ENCODE assay signal across 28 cellular contexts in the genomic region with DNA sequence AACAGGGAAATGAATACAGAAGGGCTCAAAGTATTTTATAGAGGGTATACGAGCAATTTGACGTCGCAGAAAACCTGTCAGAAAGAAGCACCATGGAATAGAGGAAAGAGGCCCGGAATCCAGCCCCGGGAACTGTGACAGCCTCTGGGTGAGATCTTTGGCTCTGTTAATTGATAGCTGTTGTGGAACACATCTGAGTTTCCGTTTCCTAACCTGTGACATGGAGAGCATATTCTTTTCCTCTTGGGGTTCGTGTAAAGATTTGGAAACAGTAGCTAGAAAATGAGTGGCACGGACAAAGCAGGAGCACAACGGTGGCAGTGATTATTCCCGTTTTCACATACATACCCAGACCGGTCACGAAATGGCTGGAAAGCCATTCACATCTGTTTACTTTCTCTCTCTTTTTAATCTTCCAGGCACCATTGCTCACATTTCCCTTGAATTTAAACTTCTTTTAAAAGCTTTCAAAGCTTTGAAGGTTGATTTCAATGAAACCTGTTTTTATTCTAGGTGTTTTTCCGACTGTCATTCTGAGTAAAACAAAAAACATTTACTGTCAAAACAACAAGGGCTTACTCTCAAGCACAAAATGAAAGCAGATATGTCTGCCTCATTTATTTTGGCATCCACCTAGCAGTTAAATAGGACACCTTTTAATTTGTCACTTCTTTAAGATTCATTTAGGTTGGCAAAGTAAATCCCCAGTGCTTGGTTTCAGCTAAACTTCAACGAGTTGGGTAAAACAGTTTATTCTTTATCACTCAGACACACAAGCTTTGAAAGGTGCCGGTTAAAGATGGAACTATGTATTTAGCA. TPM values are rescaled to one million over a fixed set of nuclear protein-coding genes. Genes with fewer than 3 reads are reported as not detected.
DNase-seq lines count a peak whose midpoint lies in the region; ATAC-seq, FAIRE-seq and TF ChIP-seq lines count a peak whose summit lies in the region.
"Had no signal": no experiment of that assay in that cellular context is flagged by ENCODE, and none has a peak within 500 bp of the region (broad histone marks: within the 10 kb centered on the region; RNA-seq: fewer than 3 reads in every experiment).

No MANE protein-coding gene starts in this region.

- no peak overlapping the region for H2AK5ac ChIP-seq in neuronal stem cell (ENCODE audit: low read depth, low read length)

- no peak for FAIRE-seq in astrocyte (lab: Jason Lieb, UNC)
- FAIRE-seq: GM12892, HepG2, K562 had no signal

- no peak overlapping the region for H2BK15ac ChIP-seq in neuronal stem cell (ENCODE audit: low read length)

- CTCF ChIA-PET in activated naive CD4-positive, alpha-beta T cell treated with anti-CD3 and anti-CD28 coated beads for 36 hours (lab: Charles Lee): no interaction called here

- no peaks in the 10 kb centered on the region for H3K79me1 ChIP-seq in neuronal stem cell (ENCODE audit: low read depth, low read length)

- no peak overlapping the region for H3K4me3 Mint-ChIP-seq in astrocyte (ENCODE audit: unreplicated experiment)
- H3K4me3 Mint-ChIP-seq in activated naive CD4-positive, alpha-beta T cell treated with anti-CD3 and anti-CD28 coated beads for 36 hours: no peak overlapping the region

- no peaks in the 10 kb centered on the region for H3K9me3 Mint-ChIP-seq in astrocyte (ENCODE audit: unreplicated experiment)
- H3K9me3 Mint-ChIP-seq in activated naive CD4-positive, alpha-beta T cell treated with anti-CD3 and anti-CD28 coated beads for 36 hours: no peaks in the 10 kb centered on the region

- no peak overlapping the region for H3K27ac Mint-ChIP-seq in astrocyte (ENCODE audit: unreplicated experiment)
- H3K27ac Mint-ChIP-seq in activated naive CD4-positive, alpha-beta T cell treated with anti-CD3 and anti-CD28 coated beads for 36 hours: no peak overlapping the region

- H3K36me3 ChIP-seq in astrocyte (ENCODE audit: insufficient read depth, low read length) (no peaks in the 10 kb centered on the region), psoas muscle (ENCODE audit: insufficient read depth in 1 of 2, low read depth in 1 of 2) (no peaks in the 10 kb centered on the region), neuronal stem cell (replicated peaks in 1 of 2; ENCODE audit: control insufficient read depth in 2 of 2, insufficient read depth in 2 of 2, low read length in 2 of 2) (peaks cover 0 to 1% of the 10 kb centered on the region in 2 donors), brain microvascular endothelial cell (replicated peaks) (no peaks in the 10 kb centered on the region)

- H2AFZ ChIP-seq in astrocyte (ENCODE audit: low read depth, low read length): peak overlapping the region; percentile 57
- H2AFZ ChIP-seq in neuronal stem cell (ENCODE audit: low read length): no peak overlapping the region
- H2AFZ ChIP-seq: GM23248 had no signal

- no peak overlapping the region for H3K4ac ChIP-seq in neuronal stem cell (ENCODE audit: low read length)

- peak in 3 of 4 donors; percentile 26 to 69 (median 44) for ATAC-seq in psoas muscle
- ATAC-seq: HepG2, K562, PC-3 had no signal

- whole genome bisulfite sequencing in psoas muscle, 3 donors: 36 to 59% (median 38%) methylated on average over 15 of the region's 15 CpGs
- no CpG with 5 or more reads among the region's 15 CpGs for WGBS in neuronal stem cell (ENCODE audit: extremely low coverage in 2 of 2, insufficient read length in 2 of 2, insufficient replicate concordance in 1 of 2), 2 donors

- no peak overlapping the region for H3K23ac ChIP-seq in neuronal stem cell (ENCODE audit: low read depth, low read length, poor library complexity)

- H3K14ac ChIP-seq in neuronal stem cell (ENCODE audit: low read length): no peak overlapping the region

- H3K4me2 ChIP-seq in astrocyte (ENCODE audit: low read length): peak overlapping the region; percentile 50
- H3K4me2 ChIP-seq in neuronal stem cell (ENCODE audit: insufficient read depth, low read length, poor library complexity, severe bottlenecking): no peak overlapping the region
- H3K4me2 ChIP-seq: SK-N-SH had no signal

- H4K8ac ChIP-seq in neuronal stem cell (ENCODE audit: low read depth, low read length): no peak overlapping the region

- H4K20me1 ChIP-seq in astrocyte (ENCODE audit: insufficient read depth, low read length): no peaks in the 10 kb centered on the region

- no peak overlapping the region for H2BK120ac ChIP-seq in neuronal stem cell (ENCODE audit: low read depth, low read length)

- no peak overlapping the region for H3K18ac ChIP-seq in neuronal stem cell (ENCODE audit: low read length)

- H3K4me1 ChIP-seq in astrocyte (ENCODE audit: insufficient read depth, low read length): no peaks in the 10 kb centered on the region
- H3K4me1 ChIP-seq in psoas muscle: peaks cover 3% of the 10 kb centered on the region
- peaks cover 0 to 6% of the 10 kb centered on the region in 2 donors for H3K4me1 ChIP-seq in neuronal stem cell (ENCODE audit: control insufficient read depth in 2 of 2, insufficient read depth in 1 of 2, low read depth in 1 of 2, low read length in 2 of 2)

- TF ChIP-seq CTCF in astrocyte (IDR thresholded peaks at IDR 0.05; ENCODE audit: insufficient read depth, low read depth, low read length) (no peak), psoas muscle (IDR thresholded peaks at IDR 0.05) (no peak), brain microvascular endothelial cell (IDR thresholded peaks at IDR 0.05; ENCODE audit: low read depth, low read length, missing control alignments) (no peak)

- intact Hi-C loops in psoas muscle (cut with DNase I): no loop called here
- intact Hi-C loops in activated naive CD4-positive, alpha-beta T cell treated with anti-CD3 and anti-CD28 coated beads for 36 hours (cut with micrococcal nuclease): no loop called here

- H2BK5ac ChIP-seq in neuronal stem cell (ENCODE audit: low read length): no peak overlapping the region

- H3K27ac ChIP-seq in astrocyte (ENCODE audit: low read depth, low read length) (no peak overlapping the region), psoas muscle (peak overlapping the region; percentile 70), neuronal stem cell (replicated peaks; ENCODE audit: low read length) (no peak overlapping the region), brain microvascular endothelial cell (no peak overlapping the region)
- H3K27ac ChIP-seq: GM23248 had no signal

- H3K79me2 ChIP-seq in astrocyte (ENCODE audit: insufficient read depth, low read length): no peaks in the 10 kb centered on the region

- H3K4me3 ChIP-seq in astrocyte (ENCODE audit: insufficient read depth, low read depth, low read length) (no peak overlapping the region), psoas muscle (peak overlapping the region; percentile 30), neuronal stem cell (ENCODE audit: low read length in 2 of 2) (no peak overlapping the region), brain microvascular endothelial cell (ENCODE audit: low read depth, low read length) (no peak overlapping the region)
- H3K4me3 ChIP-seq: GM23248, K562 had no signal

- no peak overlapping the region for H4K91ac ChIP-seq in neuronal stem cell (ENCODE audit: low read depth, low read length, poor library complexity)

- no peaks in the 10 kb centered on the region for H3K4me1 Mint-ChIP-seq in astrocyte (ENCODE audit: low read depth, unreplicated experiment)
- no peaks in the 10 kb centered on the region for H3K4me1 Mint-ChIP-seq in activated naive CD4-positive, alpha-beta T cell treated with anti-CD3 and anti-CD28 coated beads for 36 hours (ENCODE audit: low read depth)

- no peaks in the 10 kb centered on the region for H3K36me3 Mint-ChIP-seq in astrocyte (ENCODE audit: low read depth, unreplicated experiment)
- no peaks in the 10 kb centered on the region for H3K36me3 Mint-ChIP-seq in activated naive CD4-positive, alpha-beta T cell treated with anti-CD3 and anti-CD28 coated beads for 36 hours (ENCODE audit: low read depth)

- no peaks in the 10 kb centered on the region for H3K27me3 Mint-ChIP-seq in astrocyte (ENCODE audit: low read depth, unreplicated experiment)
- H3K27me3 Mint-ChIP-seq in activated naive CD4-positive, alpha-beta T cell treated with anti-CD3 and anti-CD28 coated beads for 36 hours (ENCODE audit: low read depth): peaks cover 3% of the 10 kb centered on the region

- no peak overlapping the region for H3K9ac ChIP-seq in astrocyte (ENCODE audit: low read length)
- no peak overlapping the region for H3K9ac ChIP-seq in neuronal stem cell (ENCODE audit: low read depth, low read length, poor library complexity)
- H3K9ac ChIP-seq: GM23248, SK-N-SH had no signal

- H3K9me3 ChIP-seq in astrocyte (ENCODE audit: insufficient read depth, low read depth, low read length): no peaks in the 10 kb centered on the region
- no peaks in the 10 kb centered on the region for H3K9me3 ChIP-seq in psoas muscle
- peaks cover 0 to 2% of the 10 kb centered on the region in 2 donors for H3K9me3 ChIP-seq in neuronal stem cell (replicated peaks in 1 of 2; ENCODE audit: control insufficient read depth in 2 of 2, insufficient read depth in 1 of 2, low read depth in 1 of 2, low read length in 2 of 2)
- H3K9me3 ChIP-seq: SK-N-SH had no signal

- in situ Hi-C loops in brain microvascular endothelial cell (cut with HindIII; ENCODE audit: low pct_ligation_motif_present, low sequenced_read_pairs): no loop called here

- no peak overlapping the region for H2BK12ac ChIP-seq in neuronal stem cell (ENCODE audit: low read length)

- peak; percentile 16 for DNase-seq in NCI-H2227 treated with DMSO at 0.1 percent for 48 hours (lab: John Stamatoyannopoulos, UW)
- no peak for DNase-seq in NCI-H2227 (lab: John Stamatoyannopoulos, UW; ENCODE audit: unreplicated experiment)
- DNase-seq in astrocyte (ENCODE audit: low read depth): no peak
- DNase-seq in psoas muscle: no peak
- no peak for DNase-seq in activated naive CD4-positive, alpha-beta T cell treated with anti-CD3 and anti-CD28 coated beads for 36 hours
- DNase-seq in neuronal stem cell (ENCODE audit: low spot score): no peak
- DNase-seq in brain microvascular endothelial cell: no peak
- DNase-seq: Calu3; DMS79 treated with DMSO at 0.1 percent for 48 hours; GF-D8; GM23248; H7; Kasumi-1; NCI-H1105 treated with DMSO at 0.1 percent for 48 hours; NCI-H146; NCI-H1930; NCI-H345; NCI-H510A treated with DMSO at 0.1 percent for 48 hours; NK-92 treated with Interleukin-12 subunit alpha and Interleukin-12 subunit beta, amount 100 ng/mL, for 24 hours; PC-3; SK-N-SH had no signal

- H3K27me3 ChIP-seq in astrocyte (ENCODE audit: insufficient read depth, low read length): no peaks in the 10 kb centered on the region
- no peaks in the 10 kb centered on the region for H3K27me3 ChIP-seq in psoas muscle (ENCODE audit: insufficient read depth in 3 of 3, low read length in 2 of 3)
- H3K27me3 ChIP-seq in neuronal stem cell (ENCODE audit: control insufficient read depth in 3 of 3, insufficient read depth in 3 of 3, low read depth in 1 of 3, low read length in 3 of 3): no peaks in the 10 kb centered on the region
- no peaks in the 10 kb centered on the region for H3K27me3 ChIP-seq in brain microvascular endothelial cell (replicated peaks)

RNA-seq across cellular contexts. Expression of a gene that starts 26.7 kb away (rescaled TPM):
- not detected in 2 replicates for total RNA-seq in astrocyte
- not detected for total RNA-seq in psoas muscle
- polyA plus RNA-seq in psoas muscle: not detected
- total RNA-seq in activated naive CD4-positive, alpha-beta T cell treated with anti-CD3 and anti-CD28 coated beads for 36 hours: not detected
- not detected for polyA plus RNA-seq in neuronal stem cell (2013, experiment 1 of 2)
- not detected for polyA plus RNA-seq in neuronal stem cell (2013, experiment 2 of 2)
- total RNA-seq: A172, Calu3, GM23248, H7, HT-29, K562, M059J, PC-3 had no signal
- polyA plus RNA-seq: BJ, GM23248, K562, SK-N-SH had no signal
